ENCODE assay signal across 8 cellular contexts in genomic region chr2:189024861-189025618, GRCh38. TPM values are rescaled to one million over a fixed set of nuclear protein-coding genes. Genes with fewer than 3 reads are reported as not detected.
A peak's percentile ranks its signal among the peaks of the same experiment; 100 is the strongest.
DNase-seq lines count a peak whose midpoint lies in the region; ATAC-seq and TF ChIP-seq lines count a peak whose summit lies in the region.

No MANE protein-coding gene starts in this region.

- H3K9me2 ChIP-seq in HCT116 (ENCODE audit: insufficient read depth) = no peaks in the 10 kb centered on the region; the same call in 1 of the 2 replicates

- peak; percentile 44; the same call in 1 of the 2 replicates for TF ChIP-seq RAD21 in HCT116 (IDR thresholded peaks at IDR 0.05; ENCODE audit: low read depth)

- H3K36me3 ChIP-seq in HCT116 (ENCODE audit: control insufficient read depth in 1 of 2, insufficient read depth in 2 of 2, low read length in 2 of 2) (no peaks in the 10 kb centered on the region), RWPE2 (ENCODE audit: low read depth) (no peaks in the 10 kb centered on the region), ovary (no peaks in the 10 kb centered on the region), testis (ENCODE audit: low read depth, missing control alignments) (no peaks in the 10 kb centered on the region)

- WGBS in ovary, 3 donors = 36 to 46% (median 37%) methylated on average over 4 of the region's 4 CpGs
- 62 to 64% methylated on average over 4 of the region's 4 CpGs for WGBS in testis, 2 donors

- intact Hi-C loops in HCT116 (cut with micrococcal nuclease) (no loop called here), ovary (cut with DNase I) (no loop called here), testis (cut with DNase I; ENCODE audit: low total_unique reads) (no loop called here)

- ATAC-seq in HCT116 = peak; percentile 82
- ATAC-seq in RWPE2 (ENCODE audit: low read depth) = no peak
- no peak for ATAC-seq in GM19023 (IDR thresholded peaks at IDR 0.05; ENCODE audit: unreplicated experiment)

- no peaks in the 10 kb centered on the region for H4K20me1 ChIP-seq in HCT116 (ENCODE audit: insufficient read depth)

- H3K9ac ChIP-seq in HCT116 (ENCODE audit: low read length) = no peak overlapping the region

- H3K9me3 ChIP-seq in HCT116 (ENCODE audit: control insufficient read depth in 1 of 2, insufficient read depth in 1 of 2, low read depth in 1 of 2, low read length in 2 of 2) = no peaks in the 10 kb centered on the region
- H3K9me3 ChIP-seq in RWPE2 (ENCODE audit: severe bottlenecking) = no peaks in the 10 kb centered on the region
- no peaks in the 10 kb centered on the region for H3K9me3 ChIP-seq in ovary
- no peaks in the 10 kb centered on the region for H3K9me3 ChIP-seq in testis

- CTCF ChIA-PET in HCT116 (lab: Charles Lee) = no interaction called here

- H3K27ac ChIP-seq in HCT116 (ENCODE audit: low read depth, low read length) (no peak overlapping the region), RWPE2 (ENCODE audit: poor library complexity, severe bottlenecking) (no peak overlapping the region), ovary (no peak overlapping the region), testis (no peak overlapping the region)

- peak; percentile 38 for TF ChIP-seq CTCF in GM12865 (IDR thresholded peaks at IDR 0.05; ENCODE audit: insufficient read depth, low read depth, low read length, missing control alignments)
- TF ChIP-seq CTCF in HCT116 (IDR thresholded peaks at IDR 0.05 in 2 of 3, conservative IDR thresholded peaks at IDR 0.05 in 1 of 3; ENCODE audit: borderline replicate concordance in 1 of 3, insufficient read depth in 1 of 3, low read depth in 2 of 3, low read length in 2 of 3) = peak in 2 of 3 experiments; percentile 71 to 80; a peak in 4 of 6 replicates
- peak; percentile 36 for TF ChIP-seq CTCF in RWPE2 (IDR thresholded peaks at IDR 0.05; ENCODE audit: poor library complexity, severe bottlenecking)
- TF ChIP-seq CTCF in ovary (IDR thresholded peaks at IDR 0.05) = no peak
- peak in 1 of 3 experiments; percentile 17 for TF ChIP-seq CTCF in testis (IDR thresholded peaks at IDR 0.05)

- H3K4me1 ChIP-seq in HCT116 (ENCODE audit: control insufficient read depth in 1 of 2, insufficient read depth in 2 of 2, low read length in 2 of 2) = no peaks in the 10 kb centered on the region
- H3K4me1 ChIP-seq in RWPE2 (ENCODE audit: insufficient read depth, poor library complexity, severe bottlenecking) = no peaks in the 10 kb centered on the region
- no peaks in the 10 kb centered on the region for H3K4me1 ChIP-seq in ovary (ENCODE audit: insufficient read depth)
- no peaks in the 10 kb centered on the region for H3K4me1 ChIP-seq in testis

- POLR2A ChIA-PET in HCT116 (lab: Charles Lee) = no interaction called here

- TF ChIP-seq EP300 in ovary (IDR thresholded peaks at IDR 0.05) = no peak

- no peak for TF ChIP-seq POLR2A in HCT116 (IDR thresholded peaks at IDR 0.05; ENCODE audit: borderline replicate concordance, extremely low read depth, insufficient read depth, insufficient read length)
- TF ChIP-seq POLR2A in ovary (IDR thresholded peaks at IDR 0.05) = no peak
- TF ChIP-seq POLR2A in testis (IDR thresholded peaks at IDR 0.05) = no peak

- RAD21 ChIA-PET in HCT116 (lab: Charles Lee; ENCODE audit: low non-redundant PET in 1 of 2, low total read pairs in 2 of 2, uncharacterized antibody in 2 of 2, unreplicated experiment in 2 of 2) = no interaction called here

- H2AFZ ChIP-seq in HCT116 (ENCODE audit: low read depth, low read length, poor library complexity, severe bottlenecking) = peak overlapping the region; percentile 74

- H3K4me2 ChIP-seq in HCT116 (ENCODE audit: low read length) = no peak overlapping the region

- no TSS peak for BruUV-seq in HCT116 (replicated peaks; lab: Mats Ljungman, UMichigan)

- H3K4me3 ChIP-seq in GM12865 (ENCODE audit: low read depth, low read length) (no peak overlapping the region), HCT116 (replicated peaks in 1 of 2; ENCODE audit: low read depth in 1 of 2, low read length in 2 of 2) (no peak overlapping the region), RWPE2 (ENCODE audit: severe bottlenecking) (no peak overlapping the region), ovary (no peak overlapping the region), testis (no peak overlapping the region)

- H3K27me3 ChIP-seq in HCT116 (ENCODE audit: insufficient read depth, low read length) = no peaks in the 10 kb centered on the region
- H3K27me3 ChIP-seq in RWPE2 (ENCODE audit: insufficient read depth, poor library complexity, severe bottlenecking) = no peaks in the 10 kb centered on the region
- H3K27me3 ChIP-seq in ovary = no peaks in the 10 kb centered on the region
- H3K27me3 ChIP-seq in testis = no peaks in the 10 kb centered on the region

- H3K79me2 ChIP-seq in HCT116 (ENCODE audit: insufficient read depth, low read length) = no peaks in the 10 kb centered on the region

- DNase-seq in GM12865 (ENCODE audit: low read depth) = peak; percentile 5
- peak; percentile 23 for DNase-seq in HCT116 (ENCODE audit: low read depth, low spot score)
- DNase-seq in RWPE2 (ENCODE audit: low spot score) = no peak
- DNase-seq in kidney tubule cell (ENCODE audit: low spot score) = peak; percentile 13
- no peak for DNase-seq in ovary
- DNase-seq in testis = no peak
- no peak for DNase-seq in NCI-H2196 (lab: John Stamatoyannopoulos, UW; ENCODE audit: unreplicated experiment)

TF ChIP-seq in HCT116, 20 proteins besides CTCF, POLR2A, EP300 and RAD21 (continues in another document):
- no peak for TF ChIP-seq ZBTB33 (IDR thresholded peaks at IDR 0.05; ENCODE audit: extremely low read depth, insufficient replicate concordance, low read length)
- no peak for TF ChIP-seq ATF3 (IDR thresholded peaks at IDR 0.05)
- no peak for TF ChIP-seq EZH2 (IDR thresholded peaks at IDR 0.05)
- no peak for TF ChIP-seq ZNF274 (IDR thresholded peaks at IDR 0.05; ENCODE audit: low read depth, low read length)
- no peak for TF ChIP-seq SRF (IDR thresholded peaks at IDR 0.05; ENCODE audit: low read depth)
- no peak for TF ChIP-seq MAX (IDR thresholded peaks at IDR 0.05)
- TF ChIP-seq JUND (IDR thresholded peaks at IDR 0.05) = no peak
- TF ChIP-seq REST (IDR thresholded peaks at IDR 0.05; ENCODE audit: low read depth) = no peak
- TF ChIP-seq ELF1 (IDR thresholded peaks at IDR 0.05; ENCODE audit: borderline replicate concordance, low read depth) = no peak
- no peak for TF ChIP-seq CBX3 (IDR thresholded peaks at IDR 0.05; ENCODE audit: low read depth)
- no peak for TF ChIP-seq SIN3A (IDR thresholded peaks at IDR 0.05; ENCODE audit: low read depth)
- TF ChIP-seq EGR1 (IDR thresholded peaks at IDR 0.05; ENCODE audit: low read depth) = no peak
- TF ChIP-seq SP1 (IDR thresholded peaks at IDR 0.05; ENCODE audit: low read depth) = no peak
- no peak for TF ChIP-seq YY1 (IDR thresholded peaks at IDR 0.05; ENCODE audit: extremely low read depth, insufficient replicate concordance, low read depth, low read length)
- no peak for TF ChIP-seq CEBPB (IDR thresholded peaks at IDR 0.05; ENCODE audit: low read depth)

RNA-seq across cellular contexts. Expression of gene COL3A1, which starts 50.9 kb away (rescaled TPM):
- total RNA-seq in HCT116 (2021; ENCODE audit: unreplicated experiment) (1.0 TPM), ovary (100 to 1,000 TPM; 105 to 361 (median 264) TPM), testis (10 to 100 TPM; 31.3 to 39.7 TPM)
- 0.02 and 0.05 TPM in 2 replicates for polyA plus RNA-seq in HCT116 (2012)
- polyA plus RNA-seq in ovary (100 to 1,000 TPM; 289 to 829 TPM), testis (ENCODE audit: insufficient read depth, low read depth, low replicate concordance) (589 TPM)

Comparison
In these comparisons a context has a peak if more than half of its experiments do, and no peak if none do; other contexts are left out.
1. DNase-seq: peak in GM12865 (single experiment), HCT116 (single experiment) and kidney tubule cell (single experiment); none in RWPE2 (single experiment), ovary (0 of 5), testis (single experiment) and NCI-H2196 (single experiment).
2. CTCF ChIP-seq: peak in GM12865 (single experiment), HCT116 (2 of 3) and RWPE2 (single experiment); none in ovary (0 of 3).
3. RNA of gene COL3A1, which starts 50.9 kb away (total RNA-seq): 105 to 361 TPM in ovary and 31.3 to 39.7 TPM in testis; 1.0 TPM in HCT116 (single experiment); every median in the first group is over 10 times any median in the second.